ENCODE assay signal across 2 cellular contexts in the genomic region with DNA sequence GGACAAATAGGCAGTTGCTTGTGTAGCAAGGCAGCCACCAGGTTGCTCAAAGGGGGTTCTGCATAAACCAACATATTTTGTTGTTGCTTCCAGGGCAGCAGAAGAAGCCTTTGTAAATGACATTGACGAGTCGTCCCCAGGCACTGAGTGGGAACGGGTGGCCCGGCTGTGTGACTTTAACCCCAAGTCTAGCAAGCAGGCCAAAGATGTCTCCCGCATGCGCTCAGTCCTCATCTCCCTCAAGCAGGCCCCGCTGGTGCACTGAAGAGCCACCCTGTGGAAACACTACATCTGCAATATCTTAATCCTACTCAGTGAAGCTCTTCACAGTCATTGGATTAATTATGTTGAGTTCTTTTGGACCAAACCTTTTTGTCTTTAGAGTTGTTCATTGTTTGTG.
TF ChIP-seq lines count a peak whose summit lies in the region.

No MANE protein-coding gene starts in this region.

TF ChIP-seq in WTC11, 78 proteins besides CTCF, POLR2A, EP300 and RAD21 (continues in another document):
- TF ChIP-seq NFE2L1 (CRISPR knock-in tag; IDR thresholded peaks at IDR 0.05) = no peak
- TF ChIP-seq, protein P1, sequence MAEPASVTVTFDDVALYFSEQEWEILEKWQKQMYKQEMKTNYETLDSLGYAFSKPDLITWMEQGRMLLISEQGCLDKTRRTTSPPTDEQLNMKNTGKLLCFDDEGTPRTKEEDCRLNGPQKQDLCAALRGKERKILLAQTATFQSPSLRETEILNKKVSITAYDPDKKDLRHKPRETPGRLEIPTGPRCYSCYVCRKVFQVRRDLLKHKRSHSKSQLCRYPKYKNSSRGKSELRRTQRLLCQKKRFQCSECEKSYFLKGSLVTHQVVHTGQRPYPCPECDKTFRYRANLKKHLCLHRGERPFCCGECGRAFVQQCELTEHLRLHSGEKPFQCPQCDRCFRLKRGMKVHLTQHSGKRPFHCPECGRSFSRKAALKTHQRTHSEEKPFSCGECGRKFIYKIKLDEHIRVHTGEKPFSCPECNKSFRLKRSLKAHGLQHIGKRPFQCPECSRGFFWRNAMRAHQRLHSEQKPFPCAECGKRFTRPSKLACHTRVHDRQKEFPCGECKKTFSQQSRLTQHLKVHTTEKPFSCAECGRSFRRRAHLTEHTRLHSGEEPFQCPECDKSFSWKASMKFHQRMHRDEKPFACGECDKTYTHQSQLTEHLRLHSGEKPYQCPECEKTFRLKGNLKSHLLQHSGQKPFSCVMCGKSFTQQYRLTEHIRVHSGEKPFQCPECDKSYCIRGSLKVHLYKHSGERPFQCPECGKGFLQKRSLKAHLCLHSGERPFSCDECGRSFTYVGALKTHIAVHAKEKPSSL (CRISPR knock-in tag; conservative IDR thresholded peaks at IDR 0.05) = no peak
- TF ChIP-seq FOXP1 (CRISPR knock-in tag; IDR thresholded peaks at IDR 0.05; ENCODE audit: borderline replicate concordance) = no peak
- TF ChIP-seq, protein P2, sequence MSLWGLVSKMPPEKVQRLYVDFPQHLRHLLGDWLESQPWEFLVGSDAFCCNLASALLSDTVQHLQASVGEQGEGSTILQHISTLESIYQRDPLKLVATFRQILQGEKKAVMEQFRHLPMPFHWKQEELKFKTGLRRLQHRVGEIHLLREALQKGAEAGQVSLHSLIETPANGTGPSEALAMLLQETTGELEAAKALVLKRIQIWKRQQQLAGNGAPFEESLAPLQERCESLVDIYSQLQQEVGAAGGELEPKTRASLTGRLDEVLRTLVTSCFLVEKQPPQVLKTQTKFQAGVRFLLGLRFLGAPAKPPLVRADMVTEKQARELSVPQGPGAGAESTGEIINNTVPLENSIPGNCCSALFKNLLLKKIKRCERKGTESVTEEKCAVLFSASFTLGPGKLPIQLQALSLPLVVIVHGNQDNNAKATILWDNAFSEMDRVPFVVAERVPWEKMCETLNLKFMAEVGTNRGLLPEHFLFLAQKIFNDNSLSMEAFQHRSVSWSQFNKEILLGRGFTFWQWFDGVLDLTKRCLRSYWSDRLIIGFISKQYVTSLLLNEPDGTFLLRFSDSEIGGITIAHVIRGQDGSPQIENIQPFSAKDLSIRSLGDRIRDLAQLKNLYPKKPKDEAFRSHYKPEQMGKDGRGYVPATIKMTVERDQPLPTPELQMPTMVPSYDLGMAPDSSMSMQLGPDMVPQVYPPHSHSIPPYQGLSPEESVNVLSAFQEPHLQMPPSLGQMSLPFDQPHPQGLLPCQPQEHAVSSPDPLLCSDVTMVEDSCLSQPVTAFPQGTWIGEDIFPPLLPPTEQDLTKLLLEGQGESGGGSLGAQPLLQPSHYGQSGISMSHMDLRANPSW (CRISPR knock-in tag; conservative IDR thresholded peaks at IDR 0.05; ENCODE audit: low read depth) = no peak
- no peak for TF ChIP-seq FOXJ3 (CRISPR knock-in tag; IDR thresholded peaks at IDR 0.05; ENCODE audit: borderline replicate concordance)
- no peak for TF ChIP-seq JUN (CRISPR knock-in tag; IDR thresholded peaks at IDR 0.05)
- TF ChIP-seq MYBL2 (CRISPR knock-in tag; IDR thresholded peaks at IDR 0.05) = no peak
- TF ChIP-seq ZNF121 (CRISPR knock-in tag; IDR thresholded peaks at IDR 0.05) = no peak
- TF ChIP-seq, protein P3, sequence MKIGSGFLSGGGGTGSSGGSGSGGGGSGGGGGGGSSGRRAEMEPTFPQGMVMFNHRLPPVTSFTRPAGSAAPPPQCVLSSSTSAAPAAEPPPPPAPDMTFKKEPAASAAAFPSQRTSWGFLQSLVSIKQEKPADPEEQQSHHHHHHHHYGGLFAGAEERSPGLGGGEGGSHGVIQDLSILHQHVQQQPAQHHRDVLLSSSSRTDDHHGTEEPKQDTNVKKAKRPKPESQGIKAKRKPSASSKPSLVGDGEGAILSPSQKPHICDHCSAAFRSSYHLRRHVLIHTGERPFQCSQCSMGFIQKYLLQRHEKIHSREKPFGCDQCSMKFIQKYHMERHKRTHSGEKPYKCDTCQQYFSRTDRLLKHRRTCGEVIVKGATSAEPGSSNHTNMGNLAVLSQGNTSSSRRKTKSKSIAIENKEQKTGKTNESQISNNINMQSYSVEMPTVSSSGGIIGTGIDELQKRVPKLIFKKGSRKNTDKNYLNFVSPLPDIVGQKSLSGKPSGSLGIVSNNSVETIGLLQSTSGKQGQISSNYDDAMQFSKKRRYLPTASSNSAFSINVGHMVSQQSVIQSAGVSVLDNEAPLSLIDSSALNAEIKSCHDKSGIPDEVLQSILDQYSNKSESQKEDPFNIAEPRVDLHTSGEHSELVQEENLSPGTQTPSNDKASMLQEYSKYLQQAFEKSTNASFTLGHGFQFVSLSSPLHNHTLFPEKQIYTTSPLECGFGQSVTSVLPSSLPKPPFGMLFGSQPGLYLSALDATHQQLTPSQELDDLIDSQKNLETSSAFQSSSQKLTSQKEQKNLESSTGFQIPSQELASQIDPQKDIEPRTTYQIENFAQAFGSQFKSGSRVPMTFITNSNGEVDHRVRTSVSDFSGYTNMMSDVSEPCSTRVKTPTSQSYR (CRISPR knock-in tag; IDR thresholded peaks at IDR 0.05) = no peak
- TF ChIP-seq, protein P4, sequence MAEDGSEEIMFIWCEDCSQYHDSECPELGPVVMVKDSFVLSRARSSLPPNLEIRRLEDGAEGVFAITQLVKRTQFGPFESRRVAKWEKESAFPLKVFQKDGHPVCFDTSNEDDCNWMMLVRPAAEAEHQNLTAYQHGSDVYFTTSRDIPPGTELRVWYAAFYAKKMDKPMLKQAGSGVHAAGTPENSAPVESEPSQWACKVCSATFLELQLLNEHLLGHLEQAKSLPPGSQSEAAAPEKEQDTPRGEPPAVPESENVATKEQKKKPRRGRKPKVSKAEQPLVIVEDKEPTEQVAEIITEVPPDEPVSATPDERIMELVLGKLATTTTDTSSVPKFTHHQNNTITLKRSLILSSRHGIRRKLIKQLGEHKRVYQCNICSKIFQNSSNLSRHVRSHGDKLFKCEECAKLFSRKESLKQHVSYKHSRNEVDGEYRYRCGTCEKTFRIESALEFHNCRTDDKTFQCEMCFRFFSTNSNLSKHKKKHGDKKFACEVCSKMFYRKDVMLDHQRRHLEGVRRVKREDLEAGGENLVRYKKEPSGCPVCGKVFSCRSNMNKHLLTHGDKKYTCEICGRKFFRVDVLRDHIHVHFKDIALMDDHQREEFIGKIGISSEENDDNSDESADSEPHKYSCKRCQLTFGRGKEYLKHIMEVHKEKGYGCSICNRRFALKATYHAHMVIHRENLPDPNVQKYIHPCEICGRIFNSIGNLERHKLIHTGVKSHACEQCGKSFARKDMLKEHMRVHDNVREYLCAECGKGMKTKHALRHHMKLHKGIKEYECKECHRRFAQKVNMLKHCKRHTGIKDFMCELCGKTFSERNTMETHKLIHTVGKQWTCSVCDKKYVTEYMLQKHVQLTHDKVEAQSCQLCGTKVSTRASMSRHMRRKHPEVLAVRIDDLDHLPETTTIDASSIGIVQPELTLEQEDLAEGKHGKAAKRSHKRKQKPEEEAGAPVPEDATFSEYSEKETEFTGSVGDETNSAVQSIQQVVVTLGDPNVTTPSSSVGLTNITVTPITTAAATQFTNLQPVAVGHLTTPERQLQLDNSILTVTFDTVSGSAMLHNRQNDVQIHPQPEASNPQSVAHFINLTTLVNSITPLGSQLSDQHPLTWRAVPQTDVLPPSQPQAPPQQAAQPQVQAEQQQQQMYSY (CRISPR knock-in tag; IDR thresholded peaks at IDR 0.05) = no peak
- TF ChIP-seq SOX15 (CRISPR knock-in tag; IDR thresholded peaks at IDR 0.05) = no peak

TF ChIP-seq in endothelial cell of umbilical vein, 7 proteins besides CTCF, POLR2A, EP300 and RAD21:
- TF ChIP-seq POLR2AphosphoS5 (IDR thresholded peaks at IDR 0.05; ENCODE audit: insufficient read depth, low read depth, low read length) (no peak), MYC (IDR thresholded peaks at IDR 0.05; ENCODE audit: low read depth, low read length) (no peak), GATA2 (IDR thresholded peaks at IDR 0.05; ENCODE audit: insufficient read depth, insufficient read length, low read depth, low read length) (no peak), JUN (IDR thresholded peaks at IDR 0.05; ENCODE audit: borderline replicate concordance, insufficient read depth, insufficient read length, low read depth) (no peak), EZH2 (IDR thresholded peaks at IDR 0.05; ENCODE audit: borderline replicate concordance, low read depth, low read length, severe bottlenecking) (no peak), FOS (IDR thresholded peaks at IDR 0.05; ENCODE audit: borderline replicate concordance, insufficient read depth, low read length) (no peak)
- TF ChIP-seq, protein P5, sequence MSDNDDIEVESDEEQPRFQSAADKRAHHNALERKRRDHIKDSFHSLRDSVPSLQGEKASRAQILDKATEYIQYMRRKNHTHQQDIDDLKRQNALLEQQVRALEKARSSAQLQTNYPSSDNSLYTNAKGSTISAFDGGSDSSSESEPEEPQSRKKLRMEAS (IDR thresholded peaks at IDR 0.05; ENCODE audit: insufficient read depth, insufficient read length) = no peak
